Comparison of ENCODE assay signal across 17 cellular contexts in the genomic region with DNA sequence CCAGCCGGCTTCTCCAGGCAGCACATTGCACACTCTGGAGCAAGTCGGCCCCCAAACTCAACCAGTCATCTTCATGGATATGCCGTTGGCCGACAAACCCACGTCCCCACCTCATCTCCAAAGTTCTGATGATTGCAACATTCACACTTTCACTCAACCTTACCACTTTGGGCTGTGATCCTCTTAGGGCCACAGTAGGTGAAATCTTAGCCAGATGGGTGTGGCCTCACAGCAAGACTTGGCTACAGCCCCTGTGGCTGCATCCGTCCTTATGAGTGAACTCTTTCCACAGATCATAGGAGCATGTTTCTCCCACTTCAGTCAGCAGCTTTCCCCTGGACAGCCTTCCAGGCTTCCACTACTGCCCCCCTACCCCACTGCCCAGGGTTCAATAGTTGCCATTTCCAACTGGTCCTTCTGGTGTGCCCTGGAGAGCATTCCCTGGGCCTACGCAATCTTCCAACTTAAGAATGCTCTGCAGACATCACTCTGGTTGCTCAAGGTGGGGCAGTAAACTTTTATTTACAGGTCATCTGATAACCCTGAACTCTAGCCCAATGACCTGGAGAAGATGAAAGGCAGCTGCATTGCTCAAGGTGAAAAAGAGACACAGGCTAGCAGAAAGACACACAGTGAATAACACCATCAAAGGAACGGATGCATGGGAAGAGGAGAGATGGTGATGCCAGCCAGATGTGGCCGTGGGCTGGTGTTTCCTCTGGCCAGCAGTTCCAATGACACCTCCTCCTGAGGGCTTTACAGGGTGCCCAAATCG. TPM values are rescaled to one million over a fixed set of nuclear protein-coding genes. Genes with fewer than 3 reads are reported as not detected.
DNase-seq lines count a peak whose midpoint lies in the region; ATAC-seq and TF ChIP-seq lines count a peak whose summit lies in the region.
"Had no signal": no experiment of that assay in that cellular context is flagged by ENCODE, and none has a peak within 500 bp of the region (broad histone marks: within the 10 kb centered on the region; RNA-seq: fewer than 3 reads in every experiment).

No MANE protein-coding gene starts in this region.

- H3K36me3 ChIP-seq in IMR-90 (ENCODE audit: control insufficient read depth, insufficient read depth, low read length) (no peaks in the 10 kb centered on the region), PC-9 (ENCODE audit: low read depth) (no peaks in the 10 kb centered on the region)
- H3K36me3 ChIP-seq: brain microvascular endothelial cell, esophagus squamous epithelium, heart right ventricle had no signal

- no peak overlapping the region for H3K18ac ChIP-seq in IMR-90 (ENCODE audit: low read depth, low read length)

- H3K4me1 Mint-ChIP-seq in activated CD4-positive, alpha-beta T cell treated with anti-CD3 and anti-CD28 coated beads, Interleukin-2, amount 10 ng/mL, durations not matched to agents 7 days and 5 days = peaks cover 78% of the 10 kb centered on the region
- H3K4me1 Mint-ChIP-seq in activated naive CD8-positive, alpha-beta T cell (ENCODE audit: low read depth) = peaks cover 72% of the 10 kb centered on the region
- H3K4me1 Mint-ChIP-seq in natural killer cell = peaks cover 45 to 61% of the 10 kb centered on the region in 2 donors
- no peaks in the 10 kb centered on the region for H3K4me1 Mint-ChIP-seq in CD14-positive monocyte

- H3K4me2 ChIP-seq in IMR-90 (ENCODE audit: low read depth, low read length) (no peak overlapping the region), PC-9 (no peak overlapping the region)

- no peak overlapping the region for H2BK120ac ChIP-seq in IMR-90 (ENCODE audit: low read depth, low read length)

- CTCF ChIA-PET in activated CD4-positive, alpha-beta T cell treated with anti-CD3 and anti-CD28 coated beads, Interleukin-2, amount 10 ng/mL, durations not matched to agents 7 days and 5 days (lab: Charles Lee) = interaction anchor here (1.0 to 6.8 kb wide), 4 partner anchors 6 to 327 kb away, joined by 3 to 49 read pairs (median 6); no protein-coding TSS in a partner anchor
- CTCF ChIA-PET in IMR-90 (lab: Yijun Ruan, JAX) (no interaction called here), PC-9 (lab: Charles Lee) (interaction anchor here (0.6 kb wide), 1 partner anchor 413 kb away, joined by 3 read pairs; no protein-coding TSS in a partner anchor)

- dilution Hi-C loops in IMR-90 (cut with HindIII; ENCODE audit: low sequenced_read_pairs, unreplicated experiment) = no loop called here

- no peaks in the 10 kb centered on the region for H3K79me1 ChIP-seq in IMR-90 (ENCODE audit: low read depth in 1 of 2, low read length in 2 of 2)

- WGBS in IMR-90 (ENCODE audit: extremely low coverage in 2 of 2, insufficient read length in 1 of 2), 2 experiments = 92% methylated on average over 5 of the region's 10 CpGs; no CpG with 5 or more reads in 1 of the 2 experiments

- in situ Hi-C loops in IMR-90 (cut with MboI; ENCODE audit: low sequenced_read_pairs) = no loop called here

- H4K20me1 ChIP-seq in IMR-90 (ENCODE audit: insufficient read depth, low read length) (no peaks in the 10 kb centered on the region), PC-9 (ENCODE audit: insufficient read depth) (no peaks in the 10 kb centered on the region)

- H2AK5ac ChIP-seq in IMR-90 (ENCODE audit: low read depth, low read length) = no peak overlapping the region

- H4K91ac ChIP-seq in IMR-90 (ENCODE audit: insufficient read depth, low read depth, low read length) = no peak overlapping the region

- H3K9me1 ChIP-seq in IMR-90 (ENCODE audit: insufficient read depth, low read length) = no peaks in the 10 kb centered on the region

- no peak overlapping the region for H3K56ac ChIP-seq in IMR-90 (ENCODE audit: extremely low read depth, insufficient read depth, low read length)

- TF ChIP-seq CTCF in IMR-90 (conservative IDR thresholded peaks at IDR 0.05; ENCODE audit: low read depth, low read length) (no peak), natural killer cell (IDR thresholded peaks at IDR 0.05) (no peak), CD14-positive monocyte (IDR thresholded peaks at IDR 0.05) (no peak), PC-9 (conservative IDR thresholded peaks at IDR 0.05) (no peak)

- no TSS peak for BruUV-seq in IMR-90 (replicated peaks; lab: Mats Ljungman, UMichigan)
- BruUV-seq in PC-9 (replicated peaks; lab: Mats Ljungman, UMichigan) = no TSS peak

- no peak for ATAC-seq in IMR-90 (ENCODE audit: low read depth)
- peak in 2 of 3 donors; percentile 37 to 41 for ATAC-seq in natural killer cell
- ATAC-seq: heart right ventricle had no signal

- H3K4me3 Mint-ChIP-seq in activated CD4-positive, alpha-beta T cell treated with anti-CD3 and anti-CD28 coated beads, Interleukin-2, amount 10 ng/mL, durations not matched to agents 7 days and 5 days = no peak overlapping the region
- no peak overlapping the region for H3K4me3 Mint-ChIP-seq in activated naive CD8-positive, alpha-beta T cell
- H3K4me3 Mint-ChIP-seq in natural killer cell (no peak overlapping the region), CD14-positive monocyte (no peak overlapping the region)
- H3K4me3 Mint-ChIP-seq: memory B cell, nephron progenitor cell had no signal

- intact Hi-C loops in IMR-90 (cut with micrococcal nuclease) (no loop called here), natural killer cell (cut with micrococcal nuclease) (loop anchor here (5.0 kb wide), 1 partner anchor 35 kb away; no protein-coding TSS in a partner anchor), CD14-positive monocyte (cut with micrococcal nuclease) (no loop called here), PC-9 (cut with micrococcal nuclease; ENCODE audit: unreplicated experiment) (no loop called here)

- H4K8ac ChIP-seq in IMR-90 (ENCODE audit: low read depth in 2 of 2, low read length in 2 of 2) = no peak overlapping the region

- H2AFZ ChIP-seq in IMR-90 (replicated peaks; ENCODE audit: low read length, poor library complexity) = no peak overlapping the region
- H2AFZ ChIP-seq in PC-9 = no peak overlapping the region

- peaks cover 19% of the 10 kb centered on the region for H3K9me3 Mint-ChIP-seq in activated CD4-positive, alpha-beta T cell treated with anti-CD3 and anti-CD28 coated beads, Interleukin-2, amount 10 ng/mL, durations not matched to agents 7 days and 5 days
- no peaks in the 10 kb centered on the region for H3K9me3 Mint-ChIP-seq in activated naive CD8-positive, alpha-beta T cell (ENCODE audit: low read depth)
- H3K9me3 Mint-ChIP-seq in natural killer cell = no peaks in the 10 kb centered on the region
- H3K9me3 Mint-ChIP-seq in CD14-positive monocyte = peaks cover 4 to 17% (median 12%) of the 10 kb centered on the region in 7 donors

- H2BK15ac ChIP-seq in IMR-90 (ENCODE audit: low read depth, low read length) = no peak overlapping the region

- no peaks in the 10 kb centered on the region for H3K79me2 ChIP-seq in PC-9 (ENCODE audit: low read depth)

- no peak overlapping the region for H3K4ac ChIP-seq in IMR-90 (ENCODE audit: low read depth, low read length)

- no peak overlapping the region for H3K9ac ChIP-seq in IMR-90 (ENCODE audit: low read depth, low read length)

- H3K14ac ChIP-seq in IMR-90 (replicated peaks; ENCODE audit: low read depth, low read length) = no peak overlapping the region

- H3F3A ChIP-seq in PC-9 (ENCODE audit: insufficient read depth, low read depth) = peaks cover 16% of the 10 kb centered on the region; the same call in 1 of the 2 replicates

- H3K9me2 ChIP-seq in PC-9 (ENCODE audit: insufficient read depth) = no peaks in the 10 kb centered on the region

- no peaks in the 10 kb centered on the region for H3K27me3 Mint-ChIP-seq in activated CD4-positive, alpha-beta T cell treated with anti-CD3 and anti-CD28 coated beads, Interleukin-2, amount 10 ng/mL, durations not matched to agents 7 days and 5 days
- H3K27me3 Mint-ChIP-seq in activated naive CD8-positive, alpha-beta T cell = no peaks in the 10 kb centered on the region
- no peaks in the 10 kb centered on the region for H3K27me3 Mint-ChIP-seq in natural killer cell (ENCODE audit: low read depth in 2 of 2)
- H3K27me3 Mint-ChIP-seq in CD14-positive monocyte (ENCODE audit: low read depth in 3 of 3) = peaks cover 2 to 13% (median 7%) of the 10 kb centered on the region in 3 donors

- peak overlapping the region; percentile 95 for H3K27ac Mint-ChIP-seq in activated CD4-positive, alpha-beta T cell treated with anti-CD3 and anti-CD28 coated beads, Interleukin-2, amount 10 ng/mL, durations not matched to agents 7 days and 5 days
- H3K27ac Mint-ChIP-seq in activated naive CD8-positive, alpha-beta T cell = peak overlapping the region; percentile 90
- H3K27ac Mint-ChIP-seq in natural killer cell = peak overlapping the region; percentile 14 to 72
- H3K27ac Mint-ChIP-seq in CD14-positive monocyte = no peak overlapping the region
- H3K27ac Mint-ChIP-seq: memory B cell, nephron progenitor cell had no signal

- H3K4me1 ChIP-seq in IMR-90 (ENCODE audit: control insufficient read depth, insufficient read depth, low read length) (0 out of 2 replicates have a peak, but pooled peaks cover 3% of the 10 kb centered on the region), PC-9 (replicated peaks; ENCODE audit: insufficient read depth) (peaks cover 37% of the 10 kb centered on the region)

- no peak overlapping the region for H4K5ac ChIP-seq in IMR-90 (ENCODE audit: low read depth, low read length)

- H3K27ac ChIP-seq in IMR-90 (ENCODE audit: insufficient read depth, low read length) (no peak overlapping the region), PC-9 (no peak overlapping the region)
- H3K27ac ChIP-seq: brain microvascular endothelial cell, SK-N-MC had no signal

- H3K9me3 ChIP-seq in IMR-90 (ENCODE audit: control insufficient read depth, insufficient read depth, low read length) = peaks cover 13% of the 10 kb centered on the region
- no peaks in the 10 kb centered on the region for H3K9me3 ChIP-seq in PC-9 (ENCODE audit: insufficient read depth, low read depth)

- H2BK20ac ChIP-seq in IMR-90 (ENCODE audit: low read depth, low read length) = no peak overlapping the region

- POLR2A ChIA-PET in activated CD4-positive, alpha-beta T cell treated with anti-CD3 and anti-CD28 coated beads, Interleukin-2, amount 10 ng/mL, durations not matched to agents 7 days and 5 days (lab: Charles Lee) = interaction anchor here (0.6 kb wide), 1 partner anchor 327 kb away, joined by 3 read pairs; no protein-coding TSS in a partner anchor
- POLR2A ChIA-PET in IMR-90 (lab: Charles Lee; ENCODE audit: unreplicated experiment) (no interaction called here), PC-9 (lab: Charles Lee; ENCODE audit: unreplicated experiment) (no interaction called here)

- H3K36me3 Mint-ChIP-seq in activated CD4-positive, alpha-beta T cell treated with anti-CD3 and anti-CD28 coated beads, Interleukin-2, amount 10 ng/mL, durations not matched to agents 7 days and 5 days (ENCODE audit: low read depth) = peaks cover 32% of the 10 kb centered on the region
- H3K36me3 Mint-ChIP-seq in activated naive CD8-positive, alpha-beta T cell = peaks cover 2% of the 10 kb centered on the region
- peaks cover 4% of the 10 kb centered on the region for H3K36me3 Mint-ChIP-seq in natural killer cell
- no peaks in the 10 kb centered on the region for H3K36me3 Mint-ChIP-seq in CD14-positive monocyte
- H3K36me3 Mint-ChIP-seq: memory B cell had no signal

- TF ChIP-seq POLR2A in IMR-90 (IDR thresholded peaks at IDR 0.05; ENCODE audit: low read depth, low read length) = no peak

- no peak overlapping the region for H2BK5ac ChIP-seq in IMR-90 (ENCODE audit: low read depth, low read length, poor library complexity, severe bottlenecking)

- TF ChIP-seq RAD21 in IMR-90 (IDR thresholded peaks at IDR 0.05; ENCODE audit: low read length) = no peak

- H3K4me3 ChIP-seq in IMR-90 (ENCODE audit: insufficient read depth, low read depth, low read length) = no peak overlapping the region
- no peak overlapping the region for H3K4me3 ChIP-seq in PC-9
- H3K4me3 ChIP-seq: esophagus squamous epithelium, heart right ventricle, SK-N-MC had no signal

- no peak for DNase-seq in activated CD4-positive, alpha-beta T cell treated with anti-CD3 and anti-CD28 coated beads, Interleukin-2, amount 10 ng/mL, durations not matched to agents 7 days and 5 days
- DNase-seq in activated CD4-positive, alpha-beta T cell treated with anti-CD3 and anti-CD28 coated beads for 48 hours = no peak
- DNase-seq in IMR-90 (no peak), natural killer cell (no peak), dedifferentiated amniotic fluid mesenchymal stem cell (ENCODE audit: extremely low spot score) (no peak), CD14-positive monocyte (ENCODE audit: low spot score) (no peak), PC-9 (no peak)
- DNase-seq: activated CD4-positive, alpha-beta T cell treated with anti-CD3 and anti-CD28 coated beads, Interleukin-2, amount 50 U/mL, for 48 hours; brain microvascular endothelial cell; esophagus squamous epithelium; heart right ventricle; NCI-H1694; nephron progenitor cell; stimulated activated CD4-positive, alpha-beta T cell treated with anti-CD3 and anti-CD28 coated beads, Interleukin-12 subunit alpha, Interleukin-12 subunit beta, amount 100 ng/mL, for 4 hours had no signal

- H3K23ac ChIP-seq in IMR-90 (ENCODE audit: low read depth, low read length) = no peak overlapping the region

- H2AK9ac ChIP-seq in IMR-90 (replicated peaks; ENCODE audit: low read depth, low read length, poor library complexity) = no peak overlapping the region

- H3K27me3 ChIP-seq in IMR-90 (ENCODE audit: control insufficient read depth, insufficient read depth, low read length) (no peaks in the 10 kb centered on the region), PC-9 (ENCODE audit: insufficient read depth, low read depth) (no peaks in the 10 kb centered on the region)
- H3K27me3 ChIP-seq: brain microvascular endothelial cell, esophagus squamous epithelium, heart right ventricle had no signal

RNA-seq across cellular contexts. Expression of gene ARL4C, which starts 34.5 kb away (rescaled TPM):
- total RNA-seq in activated CD4-positive, alpha-beta T cell treated with anti-CD3 and anti-CD28 coated beads, Interleukin-2, amount 10 ng/mL, durations not matched to agents 7 days and 5 days = 100 to 1,000 TPM; 292 to 300 TPM
- total RNA-seq in IMR-90 (2012; rRNA removed) (7.7 and 12.5 TPM in 2 replicates), natural killer cell (100 to 1,000 TPM; 492 to 756 (median 664) TPM), PC-9 (2021) (51.3 TPM in 2 replicates)
- polyA plus RNA-seq in IMR-90 (2012; rRNA removed) (8.2 and 8.7 TPM in 2 replicates), CD14-positive monocyte (1 to 10 TPM; 4.0 to 6.4 TPM)
- polyA plus RNA-seq in IMR-90 (2012; cell fraction: cytosol; rRNA removed) = 4.8 and 7.4 TPM in 2 replicates
- polyA plus RNA-seq in IMR-90 (2012; cell fraction: nucleus; rRNA removed; ENCODE audit: low replicate concordance) = 6.5 and 6.7 TPM in 2 replicates

Comparison
In these comparisons a context has a peak if more than half of its experiments do, and no peak if none do; other contexts are left out.
1. H3K27ac Mint-ChIP-seq: peak in activated CD4-positive, alpha-beta T cell treated with anti-CD3 and anti-CD28 coated beads, Interleukin-2, amount 10 ng/mL, durations not matched to agents 7 days and 5 days (single experiment), activated naive CD8-positive, alpha-beta T cell (single experiment) and natural killer cell (2 of 2); none in CD14-positive monocyte (0 of 7).